25 cellular contexts compared by ENCODE assay signal in the genomic region with DNA sequence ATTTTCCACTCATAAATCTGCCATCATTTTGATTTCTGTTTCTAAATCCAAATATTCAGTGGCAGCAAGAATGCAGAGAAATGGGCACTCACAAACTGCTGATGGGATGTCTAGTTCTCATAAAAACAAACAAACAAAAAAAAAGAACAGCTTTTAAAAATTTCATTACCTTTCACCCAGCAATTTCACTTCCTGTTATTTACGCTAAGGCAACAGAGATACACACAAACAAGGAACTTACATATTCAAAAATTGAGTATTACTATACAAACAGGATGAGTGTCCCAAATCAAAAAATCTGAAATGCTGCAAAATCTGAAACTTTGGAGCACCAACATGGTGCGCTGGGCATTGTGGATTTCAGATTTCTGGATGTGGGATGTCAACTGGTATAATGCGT. TPM values are rescaled to one million over a fixed set of nuclear protein-coding genes. Genes with fewer than 3 reads are reported as not detected.
DNase-seq lines count a peak whose midpoint lies in the region; ATAC-seq and TF ChIP-seq lines count a peak whose summit lies in the region.
"Had no signal": no experiment of that assay in that cellular context is flagged by ENCODE, and none has a peak within 500 bp of the region (broad histone marks: within the 10 kb centered on the region; RNA-seq: fewer than 3 reads in every experiment).

No MANE protein-coding gene starts in this region.

- H3K27me3 ChIP-seq in A673 (replicated peaks; ENCODE audit: insufficient read depth, low read depth, low read length, poor library complexity) (no peaks in the 10 kb centered on the region), HUES48 (ENCODE audit: control insufficient read depth, insufficient read depth, low read length) (no peaks in the 10 kb centered on the region), RWPE2 (ENCODE audit: insufficient read depth, poor library complexity, severe bottlenecking) (no peaks in the 10 kb centered on the region)

- POLR2A ChIA-PET in A673 (lab: Charles Lee; ENCODE audit: low non-redundant PET): no interaction called here

- peak overlapping the region; percentile 94 for H3K27ac Mint-ChIP-seq in mesothelial cell of epicardium
- H3K27ac Mint-ChIP-seq: activated naive CD8-positive, alpha-beta T cell treated with anti-CD3 and anti-CD28 coated beads, Interleukin-2, amount 10 ng/mL, durations not matched to agents 7 days and 5 days had no signal

- H3K9me3 Mint-ChIP-seq in mesothelial cell of epicardium: no peaks in the 10 kb centered on the region
- H3K9me3 Mint-ChIP-seq: activated naive CD8-positive, alpha-beta T cell treated with anti-CD3 and anti-CD28 coated beads, Interleukin-2, amount 10 ng/mL, durations not matched to agents 7 days and 5 days; neural crest cell had no signal

- BruUV-seq in A673 (replicated peaks; lab: Mats Ljungman, UMichigan): no TSS peak

- H3K4me3 Mint-ChIP-seq in mesothelial cell of epicardium: no peak overlapping the region
- H3K4me3 Mint-ChIP-seq: activated naive CD8-positive, alpha-beta T cell treated with anti-CD3 and anti-CD28 coated beads, Interleukin-2, amount 10 ng/mL, durations not matched to agents 7 days and 5 days; neural crest cell had no signal

- H3K27me3 Mint-ChIP-seq in mesothelial cell of epicardium (ENCODE audit: low read depth): no peaks in the 10 kb centered on the region
- H3K27me3 Mint-ChIP-seq: activated naive CD8-positive, alpha-beta T cell treated with anti-CD3 and anti-CD28 coated beads, Interleukin-2, amount 10 ng/mL, durations not matched to agents 7 days and 5 days had no signal

- H3K27ac ChIP-seq in A673 (ENCODE audit: low read depth, low read length, poor library complexity, severe bottlenecking): peak overlapping the region; percentile 70
- H3K27ac ChIP-seq in HUES48 (ENCODE audit: low read depth, low read length): peak overlapping the region; percentile 86
- H3K27ac ChIP-seq in RWPE2 (ENCODE audit: poor library complexity, severe bottlenecking): peak overlapping the region; percentile 85
- H3K27ac ChIP-seq: prostate gland, skin epidermis had no signal

- intact Hi-C loops in A673 (cut with micrococcal nuclease; ENCODE audit: unreplicated experiment): no loop called here

- H3K9me3 ChIP-seq in A673 (ENCODE audit: low read depth, low read length, poor library complexity, severe bottlenecking): no peaks in the 10 kb centered on the region
- H3K9me3 ChIP-seq in HUES48 (ENCODE audit: control insufficient read depth, insufficient read depth, low read length): no peaks in the 10 kb centered on the region
- H3K9me3 ChIP-seq in RWPE2 (ENCODE audit: severe bottlenecking): no peaks in the 10 kb centered on the region
- H3K9me3 ChIP-seq: prostate gland had no signal

- H3K36me3 ChIP-seq in A673 (ENCODE audit: insufficient read depth, low read length, poor library complexity, severe bottlenecking): no peaks in the 10 kb centered on the region
- peaks cover 12% of the 10 kb centered on the region for H3K36me3 ChIP-seq in HUES48 (ENCODE audit: control insufficient read depth, insufficient read depth, low read length)
- H3K36me3 ChIP-seq in RWPE2 (ENCODE audit: low read depth): peaks cover 39% of the 10 kb centered on the region
- H3K36me3 ChIP-seq: prostate gland had no signal

- ATAC-seq in RWPE2 (ENCODE audit: low read depth): no peak
- no peak for ATAC-seq in GM21360 (IDR thresholded peaks at IDR 0.05; ENCODE audit: unreplicated experiment)

- TF ChIP-seq CTCF in A673 (conservative IDR thresholded peaks at IDR 0.05; ENCODE audit: low read depth, low read length) (no peak), RWPE2 (IDR thresholded peaks at IDR 0.05; ENCODE audit: poor library complexity, severe bottlenecking) (no peak), mesothelial cell of epicardium (IDR thresholded peaks at IDR 0.05; ENCODE audit: unreplicated experiment) (no peak)

- DNase-seq in A673 (ENCODE audit: low spot score) (no peak), RWPE2 (ENCODE audit: low spot score) (no peak), mesothelial cell of epicardium (ENCODE audit: low spot score in 2 of 2, unreplicated experiment in 2 of 2) (no peak), NCI-H2081 (lab: John Stamatoyannopoulos, UW) (no peak), HuH-7.5 (ENCODE audit: low spot score) (no peak)
- no peak for DNase-seq in stimulated activated CD4-positive, alpha-beta T cell treated with anti-CD3 and anti-CD28 coated beads, Interleukin-2, amount 100 ng/mL, for 24 hours
- DNase-seq: ACHN; activated CD4-positive, CD25-positive, alpha-beta regulatory T cell treated with anti-CD3 and anti-CD28 coated beads, Interleukin-2, amount 50 U/mL, for 72 hours; activated effector memory CD4-positive, alpha-beta T cell treated with anti-CD3 and anti-CD28 coated beads, Interleukin-2, amount 50 U/mL, for 16 hours; activated naive CD8-positive, alpha-beta T cell treated with anti-CD3 and anti-CD28 coated beads, Interleukin-2, amount 10 ng/mL, durations not matched to agents 7 days and 5 days; central memory CD4-positive, alpha-beta T cell; COR-L47; dermis blood vessel endothelial cell; NCI-H187 treated with DMSO at 0.1 percent for 48 hours; NCI-H345; NCI-H748 treated with DMSO at 0.1 percent for 48 hours; OCI-M1; SHP77; substantia nigra had no signal

- peaks cover 65% of the 10 kb centered on the region for H3K4me1 ChIP-seq in A673 (ENCODE audit: insufficient read depth, low read length, poor library complexity, severe bottlenecking)
- H3K4me1 ChIP-seq in HUES48 (ENCODE audit: control insufficient read depth, insufficient read depth, low read length): peaks cover 72% of the 10 kb centered on the region
- H3K4me1 ChIP-seq in RWPE2 (ENCODE audit: insufficient read depth, poor library complexity, severe bottlenecking): peaks cover 36% of the 10 kb centered on the region
- H3K4me1 ChIP-seq: prostate gland had no signal

- peaks cover 10% of the 10 kb centered on the region for H3K36me3 Mint-ChIP-seq in mesothelial cell of epicardium
- H3K36me3 Mint-ChIP-seq: activated naive CD8-positive, alpha-beta T cell treated with anti-CD3 and anti-CD28 coated beads, Interleukin-2, amount 10 ng/mL, durations not matched to agents 7 days and 5 days had no signal

- no peak overlapping the region for H3K9ac ChIP-seq in HUES48 (ENCODE audit: low read depth, low read length)

- CTCF ChIA-PET in A673 (lab: Charles Lee): no interaction called here

- H3K4me3 ChIP-seq in A673 (ENCODE audit: low read depth, low read length, poor library complexity, severe bottlenecking) (no peak overlapping the region), HUES48 (ENCODE audit: low read depth, low read length) (peak overlapping the region; percentile 35), RWPE2 (ENCODE audit: severe bottlenecking) (no peak overlapping the region)
- H3K4me3 ChIP-seq: lung, prostate gland, skin epidermis had no signal

- peaks cover 70% of the 10 kb centered on the region for H3K4me1 Mint-ChIP-seq in mesothelial cell of epicardium
- H3K4me1 Mint-ChIP-seq: activated naive CD8-positive, alpha-beta T cell treated with anti-CD3 and anti-CD28 coated beads, Interleukin-2, amount 10 ng/mL, durations not matched to agents 7 days and 5 days had no signal

RNA-seq across cellular contexts. Expression of a gene that starts 36.4 kb away (rescaled TPM):
- total RNA-seq in A673 (2021) (99.3 and 107 TPM in 2 replicates), mesothelial cell of epicardium (211 to 224 TPM (median 224 TPM) in 3 replicates)
- total RNA-seq: activated naive CD8-positive, alpha-beta T cell treated with anti-CD3 and anti-CD28 coated beads, Interleukin-2, amount 10 ng/mL, durations not matched to agents 7 days and 5 days had no signal
